In genomic region chr3:33681667-33682066, GRCh38 we compare ENCODE assay signal across 1 cellular context.
TF ChIP-seq lines count a peak whose summit lies in the region.

No MANE protein-coding gene starts in this region.

TF ChIP-seq in GM23338, 12 proteins besides CTCF, POLR2A, EP300 and RAD21 (continued from another document):
- TF ChIP-seq ZNF462 (CRISPR knock-in tag; IDR thresholded peaks at IDR 0.05) (no peak), NANOG (IDR thresholded peaks at IDR 0.05; ENCODE audit: borderline replicate concordance) (no peak), POLR2AphosphoS5 (IDR thresholded peaks at IDR 0.05; ENCODE audit: low read depth) (no peak), STAT1 (IDR thresholded peaks at IDR 0.05; ENCODE audit: unreplicated experiment) (no peak), EZH2 (IDR thresholded peaks at IDR 0.05; ENCODE audit: low read depth, unreplicated experiment) (no peak)
